1 cellular context compared by ENCODE assay signal in genomic region chr22:44407404-44408226, GRCh38.
TF ChIP-seq lines count a peak whose summit lies in the region.

No MANE protein-coding gene starts in this region.

TF ChIP-seq in GM23338, 12 proteins besides CTCF, POLR2A, EP300 and RAD21 (continued from another document):
- TF ChIP-seq REST (IDR thresholded peaks at IDR 0.05; ENCODE audit: unreplicated experiment) (no peak), ETS1 (IDR thresholded peaks at IDR 0.05) (no peak), STAT1 (IDR thresholded peaks at IDR 0.05; ENCODE audit: unreplicated experiment) (no peak), NANOG (IDR thresholded peaks at IDR 0.05; ENCODE audit: borderline replicate concordance) (no peak), EZH2phosphoT487 (IDR thresholded peaks at IDR 0.05; ENCODE audit: unreplicated experiment) (no peak), ZNF331 (CRISPR knock-in tag; IDR thresholded peaks at IDR 0.05; ENCODE audit: low read depth) (no peak), JUNB (IDR thresholded peaks at IDR 0.05; ENCODE audit: unreplicated experiment) (no peak), ZNF462 (CRISPR knock-in tag; IDR thresholded peaks at IDR 0.05) (no peak), EZH2 (IDR thresholded peaks at IDR 0.05; ENCODE audit: low read depth, unreplicated experiment) (no peak), CREB1 (CRISPR knock-in tag; IDR thresholded peaks at IDR 0.05; ENCODE audit: low read depth) (no peak), ZNF114 (CRISPR knock-in tag; IDR thresholded peaks at IDR 0.05) (no peak)
